1 cellular context compared by ENCODE assay signal in the genomic region with DNA sequence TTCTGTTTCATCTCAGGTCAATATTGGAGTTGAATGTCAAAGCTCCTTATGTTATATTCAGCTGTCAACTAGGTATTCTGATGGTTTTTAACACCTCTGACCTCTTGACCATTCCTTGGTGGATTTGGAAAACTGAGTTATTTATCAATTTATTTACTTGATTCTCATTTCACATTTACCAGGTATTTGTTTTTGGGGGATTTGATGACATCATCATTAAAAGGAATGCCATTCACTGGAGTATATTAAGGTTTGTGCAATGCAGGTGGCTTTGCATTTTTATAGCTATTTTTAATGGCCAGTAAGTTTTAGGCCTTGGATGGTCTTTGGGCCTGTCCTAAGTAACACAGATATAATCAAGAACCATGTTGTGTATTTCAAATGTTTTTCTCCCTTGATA.
TF ChIP-seq lines count a peak whose summit lies in the region.

No MANE protein-coding gene starts in this region.

TF ChIP-seq in HepG2, 621 proteins besides CTCF, POLR2A, EP300 and RAD21 (continued from another document):
- no peak for TF ChIP-seq ZFY (CRISPR knock-in tag; IDR thresholded peaks at IDR 0.05)
- TF ChIP-seq NAIF1 (CRISPR knock-in tag; IDR thresholded peaks at IDR 0.05; ENCODE audit: borderline replicate concordance), result no peak
- no peak for TF ChIP-seq PPARG (CRISPR knock-in tag; conservative IDR thresholded peaks at IDR 0.05)
- no peak for TF ChIP-seq ZFP1 (CRISPR knock-in tag; IDR thresholded peaks at IDR 0.05)
- TF ChIP-seq, protein P1, sequence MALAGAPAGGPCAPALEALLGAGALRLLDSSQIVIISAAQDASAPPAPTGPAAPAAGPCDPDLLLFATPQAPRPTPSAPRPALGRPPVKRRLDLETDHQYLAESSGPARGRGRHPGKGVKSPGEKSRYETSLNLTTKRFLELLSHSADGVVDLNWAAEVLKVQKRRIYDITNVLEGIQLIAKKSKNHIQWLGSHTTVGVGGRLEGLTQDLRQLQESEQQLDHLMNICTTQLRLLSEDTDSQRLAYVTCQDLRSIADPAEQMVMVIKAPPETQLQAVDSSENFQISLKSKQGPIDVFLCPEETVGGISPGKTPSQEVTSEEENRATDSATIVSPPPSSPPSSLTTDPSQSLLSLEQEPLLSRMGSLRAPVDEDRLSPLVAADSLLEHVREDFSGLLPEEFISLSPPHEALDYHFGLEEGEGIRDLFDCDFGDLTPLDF (CRISPR knock-in tag; IDR thresholded peaks at IDR 0.05), result no peak
- TF ChIP-seq ZNF333 (CRISPR knock-in tag; IDR thresholded peaks at IDR 0.05; ENCODE audit: borderline replicate concordance), result no peak
- no peak for TF ChIP-seq TAF15 (IDR thresholded peaks at IDR 0.05; ENCODE audit: low read depth, low read length, poor library complexity, severe bottlenecking)
- no peak for TF ChIP-seq DPF2 (CRISPR knock-in tag; IDR thresholded peaks at IDR 0.05; ENCODE audit: borderline replicate concordance, low read depth)
- TF ChIP-seq ZNF878 (CRISPR knock-in tag; IDR thresholded peaks at IDR 0.05), result no peak
- TF ChIP-seq MAFK (conservative IDR thresholded peaks at IDR 0.05 in 1 of 2, IDR thresholded peaks at IDR 0.05 in 1 of 2; ENCODE audit: low read length in 2 of 2), result peak in 1 of 2 experiments; percentile 49; a peak in 2 of 4 replicates
- no peak for TF ChIP-seq NFATC3 (CRISPR knock-in tag; IDR thresholded peaks at IDR 0.05)
- TF ChIP-seq, protein P2, sequence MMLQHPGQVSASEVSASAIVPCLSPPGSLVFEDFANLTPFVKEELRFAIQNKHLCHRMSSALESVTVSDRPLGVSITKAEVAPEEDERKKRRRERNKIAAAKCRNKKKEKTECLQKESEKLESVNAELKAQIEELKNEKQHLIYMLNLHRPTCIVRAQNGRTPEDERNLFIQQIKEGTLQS (CRISPR knock-in tag; IDR thresholded peaks at IDR 0.05), result no peak
- no peak for TF ChIP-seq SRSF9 (IDR thresholded peaks at IDR 0.05; ENCODE audit: borderline replicate concordance, insufficient read depth, low read depth, low read length, poor library complexity, severe bottlenecking)
- TF ChIP-seq ELF1 (CRISPR knock-in tag; IDR thresholded peaks at IDR 0.05), result no peak
- no peak for TF ChIP-seq EHMT2 (IDR thresholded peaks at IDR 0.05; ENCODE audit: borderline replicate concordance, low read depth, low read length)
- TF ChIP-seq DR1 (CRISPR knock-in tag; IDR thresholded peaks at IDR 0.05), result no peak
- TF ChIP-seq CEBPG (CRISPR knock-in tag; IDR thresholded peaks at IDR 0.05), result no peak
- no peak for TF ChIP-seq ZNF781 (CRISPR knock-in tag; IDR thresholded peaks at IDR 0.05; ENCODE audit: borderline replicate concordance, not compliant biosample characterization)
- peak; percentile 84 for TF ChIP-seq ATF7 (IDR thresholded peaks at IDR 0.05)
- TF ChIP-seq ATF7 (CRISPR knock-in tag; IDR thresholded peaks at IDR 0.05), result no peak
- 0 out of 2 replicates have a peak, but pooled peaks have one; percentile 29 for TF ChIP-seq MAFF (IDR thresholded peaks at IDR 0.05; ENCODE audit: low read depth, low read length)
- no peak for TF ChIP-seq ZNF441 (CRISPR knock-in tag; IDR thresholded peaks at IDR 0.05; ENCODE audit: borderline replicate concordance)
